Comparison of ENCODE assay signal across 1 cellular context in genomic region chr4:169940460-169940859, GRCh38.
TF ChIP-seq lines count a peak whose summit lies in the region.

No MANE protein-coding gene starts in this region.

TF ChIP-seq in SK-N-SH treated with all-trans-retinoic acid at 6 μM for 48 hours, 23 proteins besides CTCF, POLR2A, EP300 and RAD21 (continued from another document):
- TF ChIP-seq ZNF70 (CRISPR knock-in tag; IDR thresholded peaks at IDR 0.05) (no peak), BACH2 (CRISPR knock-in tag; IDR thresholded peaks at IDR 0.05; ENCODE audit: borderline replicate concordance) (no peak), TOX (CRISPR knock-in tag; IDR thresholded peaks at IDR 0.05; ENCODE audit: borderline replicate concordance) (no peak), ARNTL (CRISPR knock-in tag; IDR thresholded peaks at IDR 0.05; ENCODE audit: borderline replicate concordance, low read depth) (no peak)
